Comparison of ENCODE assay signal across 10 cellular contexts in the genomic region with DNA sequence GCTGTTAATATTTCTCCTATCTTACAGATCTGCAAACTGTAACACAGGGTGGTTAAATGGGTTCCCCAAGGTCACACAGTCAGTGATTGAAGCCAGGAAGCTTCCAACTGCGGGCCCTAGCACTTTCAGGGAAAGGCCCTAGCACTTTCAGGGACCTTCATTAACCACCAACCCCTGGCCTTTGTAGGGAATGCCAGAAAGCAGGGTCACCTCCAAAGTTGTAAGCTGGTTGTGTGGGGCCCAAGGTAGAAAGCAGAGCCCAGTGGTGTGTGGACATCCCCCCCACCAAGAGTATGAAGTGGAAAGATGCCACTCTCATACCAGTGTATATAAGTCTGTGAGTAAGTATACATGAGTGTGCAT. TPM values are rescaled to one million over a fixed set of nuclear protein-coding genes. Genes with fewer than 3 reads are reported as not detected.
DNase-seq lines count a peak whose midpoint lies in the region; ATAC-seq and TF ChIP-seq lines count a peak whose summit lies in the region.
"Had no signal": no experiment of that assay in that cellular context is flagged by ENCODE, and none has a peak within 500 bp of the region (broad histone marks: within the 10 kb centered on the region; RNA-seq: fewer than 3 reads in every experiment).

No MANE protein-coding gene starts in this region.

- peaks cover 20% of the 10 kb centered on the region for H3K4me1 ChIP-seq in foreskin keratinocyte

- H3K27ac ChIP-seq in foreskin keratinocyte, result peak overlapping the region; percentile 97
- H3K27ac ChIP-seq: sigmoid colon had no signal

- peaks cover 42% of the 10 kb centered on the region for H3K4me1 Mint-ChIP-seq in T-helper 17 cell

- peak overlapping the region; percentile 54 for H3K27ac Mint-ChIP-seq in T-helper 17 cell

- no peaks in the 10 kb centered on the region for H3K9me3 ChIP-seq in T-helper 17 cell (ENCODE audit: control insufficient read depth, low read length, poor library complexity, severe bottlenecking)
- H3K9me3 ChIP-seq: sigmoid colon had no signal

- no peak for TF ChIP-seq CTCF in foreskin keratinocyte (conservative IDR thresholded peaks at IDR 0.05)

- DNase-seq in 8988T, result peak; percentile 35
- peak; percentile 36 for DNase-seq in Daoy (ENCODE audit: low read depth)
- no peak for DNase-seq in T-helper 17 cell
- DNase-seq in foreskin keratinocyte, result no peak
- no peak for DNase-seq in NCI-H1048 (lab: John Stamatoyannopoulos, UW)
- DNase-seq in amygdala (lab: John Stamatoyannopoulos, UW), result no peak
- no peak for DNase-seq in NK-92 (lab: John Stamatoyannopoulos, UW; ENCODE audit: unreplicated experiment)
- no peak for DNase-seq in NCI-H1930 (lab: John Stamatoyannopoulos, UW)
- DNase-seq: DMS79 treated with DMSO at 0.1 percent for 48 hours had no signal

- H3K36me3 Mint-ChIP-seq in T-helper 17 cell (ENCODE audit: low read depth), result peaks cover 4% of the 10 kb centered on the region

- peak overlapping the region; percentile 36 for H3K4me3 Mint-ChIP-seq in T-helper 17 cell

- no peaks in the 10 kb centered on the region for H3K27me3 ChIP-seq in foreskin keratinocyte

- H3K27me3 Mint-ChIP-seq in T-helper 17 cell, result peaks cover 71% of the 10 kb centered on the region

- ATAC-seq in T-helper 17 cell (no peak), foreskin keratinocyte (no peak)

RNA-seq across cellular contexts. Expression of gene DLX2, which starts 4.4 kb away (rescaled TPM):
- 0.51 and 2.2 TPM in 2 replicates for total RNA-seq in Daoy (2014; rRNA removed; shearing (Covaris generic))
- total RNA-seq in T-helper 17 cell (not detected), foreskin keratinocyte (1.1 and 1.4 TPM in 2 replicates)
- 1.1 and 1.9 TPM in 2 replicates for polyA plus RNA-seq in foreskin keratinocyte

RNA-seq across cellular contexts. Expression of gene DLX1, which starts 13.0 kb away (rescaled TPM):
- 7.3 and 7.4 TPM in 2 replicates for total RNA-seq in Daoy (2014; rRNA removed; shearing (Covaris generic))
- not detected for total RNA-seq in T-helper 17 cell
- 6.2 and 7.0 TPM in 2 replicates for total RNA-seq in foreskin keratinocyte
- polyA plus RNA-seq in foreskin keratinocyte, result 5.9 and 6.5 TPM in 2 replicates

Comparison
In these comparisons a context has a peak if more than half of its experiments do, and no peak if none do; other contexts are left out.
1. DNase-seq: peak in 8988T (single experiment) and Daoy (single experiment); none in T-helper 17 cell (0 of 3), foreskin keratinocyte (0 of 2), NCI-H1048 (single experiment), amygdala (0 of 56), NK-92 (single experiment) and NCI-H1930 (0 of 2).